ENCODE assay signal across 16 cellular contexts in genomic region chr7:142585425-142585824, GRCh38.
DNase-seq lines count a peak whose midpoint lies in the region; ATAC-seq and TF ChIP-seq lines count a peak whose summit lies in the region.
"Had no signal": no experiment of that assay in that cellular context is flagged by ENCODE, and none has a peak within 500 bp of the region (broad histone marks: within the 10 kb centered on the region; RNA-seq: fewer than 3 reads in every experiment).

No MANE protein-coding gene starts in this region.

- peak; percentile 35 for TF ChIP-seq CTCF in HFF-Myc (IDR thresholded peaks at IDR 0.05; ENCODE audit: low read depth, low read length, missing control alignments)
- no peak for TF ChIP-seq CTCF in WTC11 (IDR thresholded peaks at IDR 0.05)

- TF ChIP-seq POLR2A in GM18505 (IDR thresholded peaks at IDR 0.05; ENCODE audit: borderline replicate concordance, extremely low read depth, insufficient read depth, insufficient read length) = no peak

- ATAC-seq in WTC11 (peak; percentile 50), GM18502 (IDR thresholded peaks at IDR 0.05; ENCODE audit: poor library complexity, unreplicated experiment) (no peak), GM18505 (IDR thresholded peaks at IDR 0.05; ENCODE audit: unreplicated experiment) (no peak)
- ATAC-seq: foreskin keratinocyte, mucosa of descending colon had no signal

- no peaks in the 10 kb centered on the region for H3K36me3 Mint-ChIP-seq in WTC11
- H3K36me3 Mint-ChIP-seq: immature natural killer cell had no signal

- POLR2A ChIA-PET in WTC11 (lab: Charles Lee) = no interaction called here

- no peaks in the 10 kb centered on the region; the same call in 1 of the 2 replicates for H3K27me3 Mint-ChIP-seq in WTC11 (ENCODE audit: low read depth)
- H3K27me3 Mint-ChIP-seq: stimulated activated naive CD8-positive, alpha-beta T cell treated with anti-CD3 and anti-CD28 coated beads, Interleukin-15, Interleukin-2, amounts not matched to agents 100 ng/mL and 50 ng/mL, for 24 hours had no signal

- H3K27ac Mint-ChIP-seq in WTC11 = no peak overlapping the region
- H3K27ac Mint-ChIP-seq: stimulated activated naive CD8-positive, alpha-beta T cell treated with anti-CD3 and anti-CD28 coated beads, Interleukin-15, Interleukin-2, amounts not matched to agents 100 ng/mL and 50 ng/mL, for 24 hours had no signal

- H3K4me3 ChIP-seq in HFF-Myc (replicated peaks; ENCODE audit: low read depth, low read length) = no peak overlapping the region
- H3K4me3 ChIP-seq: ascending aorta, mucosa of descending colon, skin epidermis, vagina had no signal

- H3K9me3 Mint-ChIP-seq in WTC11 = no peaks in the 10 kb centered on the region
- H3K9me3 Mint-ChIP-seq: immature natural killer cell; stimulated activated naive CD8-positive, alpha-beta T cell treated with anti-CD3 and anti-CD28 coated beads, Interleukin-15, Interleukin-2, amounts not matched to agents 100 ng/mL and 50 ng/mL, for 24 hours had no signal

- H3K4me1 Mint-ChIP-seq in WTC11 = peaks cover 14% of the 10 kb centered on the region

- H3K4me3 Mint-ChIP-seq in WTC11 = no peak overlapping the region
- H3K4me3 Mint-ChIP-seq: immature natural killer cell; stimulated activated naive CD8-positive, alpha-beta T cell treated with anti-CD3 and anti-CD28 coated beads, Interleukin-15, Interleukin-2, amounts not matched to agents 100 ng/mL and 50 ng/mL, for 24 hours had no signal

- CTCF ChIA-PET in WTC11 (lab: Charles Lee) = interaction anchor here (0.6 to 3.9 kb wide), 18 partner anchors 15 to 288 kb away, joined by 3 to 55 read pairs (median 4); no protein-coding TSS in a partner anchor

- DNase-seq in EL = peak; percentile 30
- DNase-seq in HFF-Myc (ENCODE audit: extremely low read depth, low read depth) = no peak
- no peak for DNase-seq in WTC11 (ENCODE audit: low spot score)
- peak; percentile 31 for DNase-seq in iPS-NIHi7 (ENCODE audit: extremely low spot score)
- DNase-seq in NCI-H1105 (lab: John Stamatoyannopoulos, UW) = no peak
- DNase-seq: activated CD4-positive, alpha-beta T cell treated with anti-CD3 and anti-CD28 coated beads, Interleukin-2, amount 50 U/mL, for 4 hours; foreskin keratinocyte; immature natural killer cell; mucosa of descending colon; NCI-H1048 had no signal

TF ChIP-seq in WTC11, 78 proteins besides CTCF, POLR2A, EP300 and RAD21 (continues in another document):
- no peak for TF ChIP-seq ZNF219 (CRISPR knock-in tag; IDR thresholded peaks at IDR 0.05; ENCODE audit: borderline replicate concordance)
- no peak for TF ChIP-seq TEAD1 (CRISPR knock-in tag; IDR thresholded peaks at IDR 0.05)
- no peak for TF ChIP-seq MAX (CRISPR knock-in tag; IDR thresholded peaks at IDR 0.05)
- no peak for TF ChIP-seq PRDM15 (CRISPR knock-in tag; IDR thresholded peaks at IDR 0.05)
- no peak for TF ChIP-seq FOXJ3 (CRISPR knock-in tag; IDR thresholded peaks at IDR 0.05; ENCODE audit: borderline replicate concordance)
- TF ChIP-seq TP53 (CRISPR knock-in tag; IDR thresholded peaks at IDR 0.05) = no peak
- TF ChIP-seq ATF3 (CRISPR knock-in tag; conservative IDR thresholded peaks at IDR 0.05) = no peak
- TF ChIP-seq AFF4 (CRISPR knock-in tag; IDR thresholded peaks at IDR 0.05; ENCODE audit: borderline replicate concordance) = no peak
- no peak for TF ChIP-seq ZNF532 (CRISPR knock-in tag; IDR thresholded peaks at IDR 0.05; ENCODE audit: borderline replicate concordance)
- no peak for TF ChIP-seq ZNF317 (CRISPR knock-in tag; IDR thresholded peaks at IDR 0.05; ENCODE audit: borderline replicate concordance, low read depth)
- TF ChIP-seq ESRRA (CRISPR knock-in tag; IDR thresholded peaks at IDR 0.05; ENCODE audit: borderline replicate concordance) = no peak
- no peak for TF ChIP-seq NFE2L1 (CRISPR knock-in tag; IDR thresholded peaks at IDR 0.05)
- no peak for TF ChIP-seq MYBL2 (CRISPR knock-in tag; IDR thresholded peaks at IDR 0.05)

Comparison
In these comparisons a context has a peak if more than half of its experiments do, and no peak if none do; other contexts are left out.
1. DNase-seq: peak in EL (single experiment) and iPS-NIHi7 (single experiment); none in HFF-Myc (single experiment), WTC11 (single experiment) and NCI-H1105 (single experiment).